10 cellular contexts compared by ENCODE assay signal in the genomic region with DNA sequence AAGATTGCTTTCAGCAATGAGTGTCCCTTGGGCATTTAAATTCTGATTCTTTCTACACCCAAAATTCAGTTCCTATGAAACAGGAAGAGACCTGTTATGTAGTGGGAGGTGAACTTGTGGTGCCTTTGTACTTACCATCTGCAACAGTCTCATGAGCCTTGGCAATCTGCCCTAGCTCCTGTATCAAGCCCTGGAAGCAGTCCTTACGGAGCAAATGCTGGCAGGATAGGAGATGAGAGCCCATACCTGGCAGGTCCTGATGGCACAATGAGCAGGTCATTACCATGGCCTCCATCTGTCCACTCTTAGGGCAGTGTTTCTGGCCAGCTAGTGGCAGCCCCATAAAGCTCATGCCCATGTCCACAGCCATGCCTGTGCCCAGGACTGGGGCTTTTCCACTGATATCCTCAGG. TPM values are rescaled to one million over a fixed set of nuclear protein-coding genes. Genes with fewer than 3 reads are reported as not detected.
DNase-seq lines count a peak whose midpoint lies in the region; ATAC-seq and TF ChIP-seq lines count a peak whose summit lies in the region.
"Had no signal": no experiment of that assay in that cellular context is flagged by ENCODE, and none has a peak within 500 bp of the region (broad histone marks: within the 10 kb centered on the region; RNA-seq: fewer than 3 reads in every experiment).

No MANE protein-coding gene starts in this region.

- H3K36me3 ChIP-seq in mesendoderm (ENCODE audit: control insufficient read depth, insufficient read depth, low read length) = no peaks in the 10 kb centered on the region
- no peaks in the 10 kb centered on the region for H3K36me3 ChIP-seq in vagina

- H4K8ac ChIP-seq in mesendoderm (ENCODE audit: low read depth, low read length) = no peak overlapping the region

- peak overlapping the region; percentile 12 for H3K27ac Mint-ChIP-seq in activated CD8-positive, alpha-beta T cell treated with anti-CD3 and anti-CD28 coated beads, Interleukin-2, amount 10 ng/mL, durations not matched to agents 7 days and 5 days
- H3K27ac Mint-ChIP-seq in activated CD8-positive, alpha-beta T cell treated with anti-CD3 and anti-CD28 coated beads for 36 hours = no peak overlapping the region
- no peak overlapping the region for H3K27ac Mint-ChIP-seq in Calu3 (ENCODE audit: unreplicated experiment)
- H3K27ac Mint-ChIP-seq: CD4-positive, CD25-positive, alpha-beta regulatory T cell had no signal

- intact Hi-C loops in activated CD8-positive, alpha-beta T cell treated with anti-CD3 and anti-CD28 coated beads for 36 hours (cut with micrococcal nuclease) = no loop called here
- intact Hi-C loops in vagina (cut with DNase I) = no loop called here
- intact Hi-C loops in Calu3 (cut with micrococcal nuclease; ENCODE audit: unreplicated experiment) = no loop called here

- H3K79me2 ChIP-seq in mesendoderm (ENCODE audit: control insufficient read depth, insufficient read depth, low read length) = no peaks in the 10 kb centered on the region

- peaks cover 36% of the 10 kb centered on the region for H3K36me3 Mint-ChIP-seq in activated CD8-positive, alpha-beta T cell treated with anti-CD3 and anti-CD28 coated beads, Interleukin-2, amount 10 ng/mL, durations not matched to agents 7 days and 5 days (ENCODE audit: low read depth)
- H3K36me3 Mint-ChIP-seq in activated CD8-positive, alpha-beta T cell treated with anti-CD3 and anti-CD28 coated beads for 36 hours (ENCODE audit: low read depth) = peaks cover 44% of the 10 kb centered on the region
- H3K36me3 Mint-ChIP-seq in Calu3 (ENCODE audit: insufficient read depth, unreplicated experiment) = peaks cover 8% of the 10 kb centered on the region

- H3K4me3 ChIP-seq in mesendoderm (ENCODE audit: low read length) = no peak overlapping the region
- no peak overlapping the region for H3K4me3 ChIP-seq in vagina

- H3K56ac ChIP-seq in mesendoderm (ENCODE audit: low read length) = peak overlapping the region; percentile 87

- no peak for TF ChIP-seq POLR2A in vagina (IDR thresholded peaks at IDR 0.05)

- peak overlapping the region; percentile 65 for H2BK5ac ChIP-seq in mesendoderm (ENCODE audit: low read length)

- CTCF ChIA-PET in activated CD8-positive, alpha-beta T cell treated with anti-CD3 and anti-CD28 coated beads, Interleukin-2, amount 10 ng/mL, durations not matched to agents 7 days and 5 days (lab: Charles Lee) = interaction anchor here (1.1 kb wide), 1 partner anchor 403 kb away, joined by 3 read pairs; no protein-coding TSS in a partner anchor
- CTCF ChIA-PET in activated CD8-positive, alpha-beta T cell treated with anti-CD3 and anti-CD28 coated beads for 36 hours (lab: Charles Lee) = no interaction called here
- CTCF ChIA-PET in Calu3 (lab: Charles Lee) = interaction anchor here (0.6 kb wide), 1 partner anchor 76 kb away, joined by 3 read pairs; no protein-coding TSS in a partner anchor

- no peaks in the 10 kb centered on the region for H3K9me3 Mint-ChIP-seq in activated CD8-positive, alpha-beta T cell treated with anti-CD3 and anti-CD28 coated beads, Interleukin-2, amount 10 ng/mL, durations not matched to agents 7 days and 5 days (ENCODE audit: insufficient read depth)
- H3K9me3 Mint-ChIP-seq in activated CD8-positive, alpha-beta T cell treated with anti-CD3 and anti-CD28 coated beads for 36 hours = no peaks in the 10 kb centered on the region
- no peaks in the 10 kb centered on the region for H3K9me3 Mint-ChIP-seq in Calu3 (ENCODE audit: low read depth, unreplicated experiment)
- H3K9me3 Mint-ChIP-seq: CD4-positive, CD25-positive, alpha-beta regulatory T cell had no signal

- no peak for ATAC-seq in activated CD8-positive, alpha-beta T cell treated with anti-CD3 and anti-CD28 coated beads, Interleukin-2, amount 10 ng/mL, durations not matched to agents 7 days and 5 days
- ATAC-seq in activated CD8-positive, alpha-beta T cell treated with anti-CD3 and anti-CD28 coated beads for 36 hours = no peak
- no peak for ATAC-seq in GM21529 (IDR thresholded peaks at IDR 0.05; ENCODE audit: unreplicated experiment)
- ATAC-seq: activated CD4-positive, CD25-positive, alpha-beta regulatory T cell treated with anti-CD3 and anti-CD28 coated beads, Interleukin-2, amount 50 U/mL, for 24 hours had no signal

- peak overlapping the region; percentile 98 for H3K4ac ChIP-seq in mesendoderm (ENCODE audit: low read depth, low read length)

- peak overlapping the region; percentile 97 for H3K18ac ChIP-seq in mesendoderm (ENCODE audit: low read length)

- H2AK5ac ChIP-seq in mesendoderm (ENCODE audit: low read length) = peak overlapping the region; percentile 65

- H3K9ac ChIP-seq in mesendoderm (ENCODE audit: low read length) = peak overlapping the region; percentile 48

- TF ChIP-seq CTCF in activated CD8-positive, alpha-beta T cell treated with anti-CD3 and anti-CD28 coated beads for 36 hours (IDR thresholded peaks at IDR 0.05) = no peak
- no peak for TF ChIP-seq CTCF in vagina (IDR thresholded peaks at IDR 0.05)
- TF ChIP-seq CTCF in Calu3 (IDR thresholded peaks at IDR 0.05; ENCODE audit: unreplicated experiment) = no peak

- no peak for DNase-seq in activated CD8-positive, alpha-beta T cell treated with anti-CD3 and anti-CD28 coated beads, Interleukin-2, amount 10 ng/mL, durations not matched to agents 7 days and 5 days
- no peak for DNase-seq in activated CD8-positive, alpha-beta T cell treated with anti-CD3 and anti-CD28 coated beads for 36 hours
- peak; percentile 45 to 88 for DNase-seq in cerebellar nuclear complex (lab: John Stamatoyannopoulos, UW)
- DNase-seq in mesendoderm = peak; percentile 68
- DNase-seq in vagina (ENCODE audit: extremely low spot score in 2 of 2) = no peak
- no peak for DNase-seq in NCI-H1930 (lab: John Stamatoyannopoulos, UW)
- DNase-seq in Calu3 = no peak
- DNase-seq: CD4-positive, CD25-positive, alpha-beta regulatory T cell had no signal

- peak overlapping the region; percentile 99 for H2BK120ac ChIP-seq in mesendoderm (ENCODE audit: low read depth, low read length)

- H3K27ac ChIP-seq in mesendoderm (ENCODE audit: low read depth, low read length) = peak overlapping the region; percentile 97
- peak overlapping the region; percentile 83 for H3K27ac ChIP-seq in vagina

- no peaks in the 10 kb centered on the region for H3K27me3 Mint-ChIP-seq in activated CD8-positive, alpha-beta T cell treated with anti-CD3 and anti-CD28 coated beads, Interleukin-2, amount 10 ng/mL, durations not matched to agents 7 days and 5 days (ENCODE audit: low read depth)
- no peaks in the 10 kb centered on the region for H3K27me3 Mint-ChIP-seq in activated CD8-positive, alpha-beta T cell treated with anti-CD3 and anti-CD28 coated beads for 36 hours
- no peaks in the 10 kb centered on the region for H3K27me3 Mint-ChIP-seq in Calu3 (ENCODE audit: unreplicated experiment)
- H3K27me3 Mint-ChIP-seq: CD4-positive, CD25-positive, alpha-beta regulatory T cell had no signal

- H3K4me1 Mint-ChIP-seq in activated CD8-positive, alpha-beta T cell treated with anti-CD3 and anti-CD28 coated beads, Interleukin-2, amount 10 ng/mL, durations not matched to agents 7 days and 5 days (ENCODE audit: low read depth) = peaks cover 5% of the 10 kb centered on the region
- no peaks in the 10 kb centered on the region for H3K4me1 Mint-ChIP-seq in activated CD8-positive, alpha-beta T cell treated with anti-CD3 and anti-CD28 coated beads for 36 hours (ENCODE audit: low read depth)
- H3K4me1 Mint-ChIP-seq in Calu3 (ENCODE audit: low read depth, unreplicated experiment) = no peaks in the 10 kb centered on the region

- peaks cover 7% of the 10 kb centered on the region for H3K4me1 ChIP-seq in mesendoderm (ENCODE audit: control insufficient read depth, low read depth, low read length)
- peaks cover 13% of the 10 kb centered on the region for H3K4me1 ChIP-seq in vagina

- H3K9me3 ChIP-seq in vagina = no peaks in the 10 kb centered on the region

- WGBS in mesendoderm (ENCODE audit: extremely low coverage, insufficient coverage, low lambda C conversion rate) = no CpG with 5 or more reads among the region's 1 CpG

- peak overlapping the region; percentile 41 for H2BK15ac ChIP-seq in mesendoderm (replicated peaks; ENCODE audit: low read depth)

- no peak overlapping the region for H3K4me2 ChIP-seq in mesendoderm (ENCODE audit: low read length)

- no peak overlapping the region for H3K4me3 Mint-ChIP-seq in activated CD8-positive, alpha-beta T cell treated with anti-CD3 and anti-CD28 coated beads, Interleukin-2, amount 10 ng/mL, durations not matched to agents 7 days and 5 days
- H3K4me3 Mint-ChIP-seq in activated CD8-positive, alpha-beta T cell treated with anti-CD3 and anti-CD28 coated beads for 36 hours = no peak overlapping the region
- no peak overlapping the region for H3K4me3 Mint-ChIP-seq in Calu3 (ENCODE audit: low read depth, unreplicated experiment)
- H3K4me3 Mint-ChIP-seq: CD4-positive, CD25-positive, alpha-beta regulatory T cell had no signal

- BruUV-seq in Calu3 (replicated peaks; lab: Mats Ljungman, UMichigan) = no TSS peak

- H3K79me1 ChIP-seq in mesendoderm (ENCODE audit: low read length) = no peaks in the 10 kb centered on the region

- POLR2A ChIA-PET in activated CD8-positive, alpha-beta T cell treated with anti-CD3 and anti-CD28 coated beads, Interleukin-2, amount 10 ng/mL, durations not matched to agents 7 days and 5 days (lab: Charles Lee) = interaction anchor here (0.8 to 4.3 kb wide), 2 partner anchors 11 to 460 kb away, joined by 3 to 38 read pairs; a partner anchor contains a TSS
- POLR2A ChIA-PET in activated CD8-positive, alpha-beta T cell treated with anti-CD3 and anti-CD28 coated beads for 36 hours (lab: Charles Lee) = interaction anchor here (1.0 to 2.0 kb wide), 2 partner anchors 9 to 11 kb away, joined by 4 to 7 read pairs; a partner anchor contains a TSS

- H3K27me3 ChIP-seq in mesendoderm (ENCODE audit: insufficient read depth, low read length, poor library complexity) (no peaks in the 10 kb centered on the region), vagina (no peaks in the 10 kb centered on the region)

- H4K5ac ChIP-seq in mesendoderm (ENCODE audit: low read length) = no peak overlapping the region

- H3K23ac ChIP-seq in mesendoderm (ENCODE audit: low read length) = no peak overlapping the region

RNA-seq across cellular contexts. Expression of a gene that starts 10.8 kb away (rescaled TPM):
- total RNA-seq in activated CD8-positive, alpha-beta T cell treated with anti-CD3 and anti-CD28 coated beads, Interleukin-2, amount 10 ng/mL, durations not matched to agents 7 days and 5 days = 10 to 100 TPM; 28.1 to 28.2 TPM
- total RNA-seq in activated CD8-positive, alpha-beta T cell treated with anti-CD3 and anti-CD28 coated beads for 36 hours = 10 to 100 TPM; 24.7 to 28.4 TPM
- 0.79 TPM for polyA plus RNA-seq in mesendoderm (2013, experiment 1 of 2)
- polyA plus RNA-seq in mesendoderm (2013, experiment 2 of 2) = 0.87 TPM
- total RNA-seq in vagina (12.8 TPM), Calu3 (2022) (14.0 and 19.5 TPM in 2 replicates)

RNA-seq across cellular contexts. Expression of a gene that starts 10.9 kb away (rescaled TPM):
- 100 to 1,000 TPM; 716 to 768 TPM for total RNA-seq in activated CD8-positive, alpha-beta T cell treated with anti-CD3 and anti-CD28 coated beads, Interleukin-2, amount 10 ng/mL, durations not matched to agents 7 days and 5 days
- 100 to 1,000 TPM; 959 to 987 TPM for total RNA-seq in activated CD8-positive, alpha-beta T cell treated with anti-CD3 and anti-CD28 coated beads for 36 hours
- 2,670 TPM for polyA plus RNA-seq in mesendoderm (2013, experiment 1 of 2)
- polyA plus RNA-seq in mesendoderm (2013, experiment 2 of 2) = 2,699 TPM
- total RNA-seq in vagina (1,279 TPM), Calu3 (2022) (571 and 585 TPM in 2 replicates)

Comparison
In these comparisons a context has a peak if more than half of its experiments do, and no peak if none do; other contexts are left out.
1. DNase-seq: peak in cerebellar nuclear complex (2 of 2) and mesendoderm (single experiment); none in activated CD8-positive, alpha-beta T cell treated with anti-CD3 and anti-CD28 coated beads, Interleukin-2, amount 10 ng/mL, durations not matched to agents 7 days and 5 days (single experiment), activated CD8-positive, alpha-beta T cell treated with anti-CD3 and anti-CD28 coated beads for 36 hours (single experiment), vagina (0 of 2), NCI-H1930 (0 of 2) and Calu3 (single experiment).